In the genomic region with DNA sequence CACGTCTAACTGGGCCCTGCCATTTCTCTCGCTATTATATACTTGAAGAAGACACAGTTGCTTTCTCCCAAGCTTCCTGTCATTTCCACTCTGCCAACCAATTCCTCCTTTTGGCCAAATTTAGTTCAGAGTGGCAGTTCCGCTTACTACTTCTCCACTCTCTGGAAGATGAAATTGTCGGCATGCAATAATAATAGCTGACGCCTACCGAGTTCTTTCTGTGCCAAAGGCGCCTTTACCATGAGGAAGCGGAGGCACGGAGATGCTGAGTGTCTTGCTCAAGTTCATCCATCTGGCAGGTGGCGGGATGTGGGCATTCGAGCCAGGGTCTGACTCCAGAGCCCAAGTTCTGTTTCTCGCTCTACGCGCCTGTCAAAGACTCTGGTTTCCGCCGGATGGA, we compare ENCODE assay signal across 10 cellular contexts. TPM values are rescaled to one million over a fixed set of nuclear protein-coding genes. Genes with fewer than 3 reads are reported as not detected.
DNase-seq lines count a peak whose midpoint lies in the region; ATAC-seq lines count a peak whose summit lies in the region.
"Had no signal": no experiment of that assay in that cellular context is flagged by ENCODE, and none has a peak within 500 bp of the region (broad histone marks: within the 10 kb centered on the region; RNA-seq: fewer than 3 reads in every experiment).

No MANE protein-coding gene starts in this region.

- peak overlapping the region; percentile 87 for H3K27ac Mint-ChIP-seq in stimulated activated naive B cell treated with anti-CD40 and anti-IgM and Interleukin-4, amounts not matched to agents 10 μg/mL and 1 μg/mL and 100 μg/mL, for 72 hours
- H3K27ac Mint-ChIP-seq: nephron had no signal

- H3K27ac ChIP-seq in KOPT-K1 (ENCODE audit: low read depth, low read length, poor library complexity, severe bottlenecking) (peak overlapping the region; percentile 100), right cardiac atrium (ENCODE audit: low read length) (no peak overlapping the region)

- H3K9me3 Mint-ChIP-seq in stimulated activated naive B cell treated with anti-CD40 and anti-IgM and Interleukin-4, amounts not matched to agents 10 μg/mL and 1 μg/mL and 100 μg/mL, for 72 hours = no peaks in the 10 kb centered on the region
- H3K9me3 Mint-ChIP-seq: nephron had no signal

- H3K36me3 Mint-ChIP-seq in stimulated activated naive B cell treated with anti-CD40 and anti-IgM and Interleukin-4, amounts not matched to agents 10 μg/mL and 1 μg/mL and 100 μg/mL, for 72 hours = no peaks in the 10 kb centered on the region

- H3K9me3 ChIP-seq in KOPT-K1 (ENCODE audit: insufficient read depth, low read length, poor library complexity, severe bottlenecking) (no peaks in the 10 kb centered on the region), right cardiac atrium (ENCODE audit: control insufficient read depth, low read length) (no peaks in the 10 kb centered on the region)

- peak; percentile 59 to 64 for ATAC-seq in right cardiac atrium
- no peak for ATAC-seq in stimulated activated naive B cell treated with anti-CD40 and anti-IgM and Interleukin-4, amounts not matched to agents 10 μg/mL and 1 μg/mL and 100 μg/mL, for 72 hours (replicated peaks)
- no peak for ATAC-seq in HG02981 (IDR thresholded peaks at IDR 0.05; ENCODE audit: unreplicated experiment)
- no peak for ATAC-seq in HG02798 (IDR thresholded peaks at IDR 0.05; ENCODE audit: poor library complexity, unreplicated experiment)
- ATAC-seq: HCT116 had no signal

- intact Hi-C loops in right cardiac atrium (cut with DNase I) = no loop called here

- H3K4me1 Mint-ChIP-seq in stimulated activated naive B cell treated with anti-CD40 and anti-IgM and Interleukin-4, amounts not matched to agents 10 μg/mL and 1 μg/mL and 100 μg/mL, for 72 hours = peaks cover 18 to 29% of the 10 kb centered on the region in 2 donors
- H3K4me1 Mint-ChIP-seq: nephron had no signal

- H3K4me1 ChIP-seq in right cardiac atrium (ENCODE audit: control insufficient read depth, insufficient read depth, low read length) = no peaks in the 10 kb centered on the region

- H3K27me3 Mint-ChIP-seq in stimulated activated naive B cell treated with anti-CD40 and anti-IgM and Interleukin-4, amounts not matched to agents 10 μg/mL and 1 μg/mL and 100 μg/mL, for 72 hours = no peaks in the 10 kb centered on the region

- 90% methylated on average over 16 of the region's 16 CpGs for WGBS in right cardiac atrium

- no peak overlapping the region for H3K4me3 ChIP-seq in right cardiac atrium (ENCODE audit: low read length)

- no peaks in the 10 kb centered on the region for H3K36me3 ChIP-seq in KOPT-K1 (ENCODE audit: insufficient read depth, low read length)

- no peaks in the 10 kb centered on the region for H3K27me3 ChIP-seq in right cardiac atrium (ENCODE audit: control insufficient read depth, insufficient read depth)

- peak overlapping the region; percentile 66 to 77 for H3K4me3 Mint-ChIP-seq in stimulated activated naive B cell treated with anti-CD40 and anti-IgM and Interleukin-4, amounts not matched to agents 10 μg/mL and 1 μg/mL and 100 μg/mL, for 72 hours
- H3K4me3 Mint-ChIP-seq: nephron had no signal

- DNase-seq in UCSD-AML1 (lab: John Stamatoyannopoulos, UW; ENCODE audit: unreplicated experiment) (peak; percentile 70), right cardiac atrium (peak; percentile 40 to 70 (median 68)), mesenteric fat pad (ENCODE audit: low spot score) (no peak), superior temporal gyrus (ENCODE audit: extremely low spot score) (no peak)
- DNase-seq in stimulated activated naive B cell treated with anti-CD40 and anti-IgM and Interleukin-4, amounts not matched to agents 10 μg/mL and 1 μg/mL and 100 μg/mL, for 72 hours = no peak

RNA-seq across cellular contexts. Expression of gene NRROS, which starts 14.6 kb away (rescaled TPM):
- total RNA-seq in right cardiac atrium (1 to 10 TPM; 3.3 to 4.5 (median 3.6) TPM), mesenteric fat pad (20.7 TPM)
- 2.2 TPM for polyA plus RNA-seq in right cardiac atrium

RNA-seq across cellular contexts. Expression of gene FBXO45, which starts 56.4 kb away (rescaled TPM):
- total RNA-seq in right cardiac atrium (1 to 10 TPM; 4.9 to 7.6 (median 6.9) TPM), mesenteric fat pad (7.7 TPM)
- 3.0 TPM for polyA plus RNA-seq in right cardiac atrium

RNA-seq across cellular contexts. Expression of gene WDR53, which starts 56.6 kb away (rescaled TPM):
- total RNA-seq in right cardiac atrium = 10 to 100 TPM in 2 of 4 donors, 1 to 10 TPM in 2; 8.3 to 10.2 (median 9.6) TPM
- 10.3 TPM for polyA plus RNA-seq in right cardiac atrium
- total RNA-seq in mesenteric fat pad = 7.3 TPM

Comparison
In these comparisons a context has a peak if more than half of its experiments do, and no peak if none do; other contexts are left out.
1. DNase-seq: peak in UCSD-AML1 (single experiment) and right cardiac atrium (3 of 3); none in stimulated activated naive B cell treated with anti-CD40 and anti-IgM and Interleukin-4, amounts not matched to agents 10 μg/mL and 1 μg/mL and 100 μg/mL, for 72 hours (single experiment), mesenteric fat pad (single experiment) and superior temporal gyrus (single experiment).
2. ATAC-seq: peak in right cardiac atrium (2 of 2); none in stimulated activated naive B cell treated with anti-CD40 and anti-IgM and Interleukin-4, amounts not matched to agents 10 μg/mL and 1 μg/mL and 100 μg/mL, for 72 hours (0 of 2), HG02981 (single experiment) and HG02798 (single experiment).